Comparison of ENCODE assay signal across 15 cellular contexts in the genomic region with DNA sequence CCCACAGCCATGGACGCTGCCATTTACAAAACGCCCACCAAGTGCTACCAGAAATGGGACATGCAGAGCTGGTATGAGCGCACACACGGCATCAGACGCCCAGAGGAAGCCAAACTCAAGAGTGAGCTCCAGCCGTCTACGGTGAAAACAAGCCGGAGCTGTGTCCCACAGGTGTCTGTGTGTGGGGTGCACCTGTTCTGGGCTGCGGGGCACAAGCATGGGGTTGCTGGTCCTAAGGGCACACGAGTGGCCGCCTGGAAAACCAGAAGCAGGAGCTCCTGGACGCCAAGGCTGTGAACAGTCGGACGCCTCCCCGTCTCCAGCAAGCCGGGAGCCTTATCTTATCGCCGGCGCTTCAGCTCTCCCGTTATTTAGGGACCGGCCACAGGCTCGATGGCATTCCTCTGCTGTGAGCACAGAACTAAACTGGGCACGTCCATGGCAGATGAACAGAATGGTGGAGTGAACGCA. TPM values are rescaled to one million over a fixed set of nuclear protein-coding genes. Genes with fewer than 3 reads are reported as not detected.
DNase-seq lines count a peak whose midpoint lies in the region; ATAC-seq and TF ChIP-seq lines count a peak whose summit lies in the region.
"Had no signal": no experiment of that assay in that cellular context is flagged by ENCODE, and none has a peak within 500 bp of the region (broad histone marks: within the 10 kb centered on the region; RNA-seq: fewer than 3 reads in every experiment).

No MANE protein-coding gene starts in this region.

- H3K9me3 ChIP-seq in A673 (ENCODE audit: low read depth, low read length, poor library complexity, severe bottlenecking) = no peaks in the 10 kb centered on the region
- no peaks in the 10 kb centered on the region for H3K9me3 ChIP-seq in right cardiac atrium (ENCODE audit: control insufficient read depth, low read length)

- H3K4me1 ChIP-seq in A673 (ENCODE audit: insufficient read depth, low read length, poor library complexity, severe bottlenecking) (peaks cover 21% of the 10 kb centered on the region), right cardiac atrium (ENCODE audit: control insufficient read depth, insufficient read depth, low read length) (no peaks in the 10 kb centered on the region)

- no peak overlapping the region for H3K4me3 Mint-ChIP-seq in stimulated activated naive CD8-positive, alpha-beta T cell treated with anti-CD3 and anti-CD28 coated beads, Interleukin-15, amount 100 ng/mL, for 72 hours
- H3K4me3 Mint-ChIP-seq in activated CD4-positive, alpha-beta T cell treated with anti-CD3 and anti-CD28 coated beads, Interleukin-2, amount 10 ng/mL, durations not matched to agents 7 days and 5 days = no peak overlapping the region
- H3K4me3 Mint-ChIP-seq: IgD-negative memory B cell had no signal

- no peaks in the 10 kb centered on the region for H3K36me3 ChIP-seq in A673 (ENCODE audit: insufficient read depth, low read length, poor library complexity, severe bottlenecking)

- no peak for TF ChIP-seq CTCF in A673 (conservative IDR thresholded peaks at IDR 0.05; ENCODE audit: low read depth, low read length)

- WGBS in right cardiac atrium = 48% methylated on average over 24 of the region's 24 CpGs

- DNase-seq in A673 (ENCODE audit: low spot score) (no peak), Right ventricle myocardium inferior (ENCODE audit: missing footprints) (no peak), right cardiac atrium (peak; percentile 58 to 84 (median 81)), sciatic nerve (ENCODE audit: low spot score) (peak; percentile 43), Kasumi-1 (lab: John Stamatoyannopoulos, UW) (no peak)
- DNase-seq in stimulated activated naive CD8-positive, alpha-beta T cell treated with anti-CD3 and anti-CD28 coated beads, Interleukin-15, amount 100 ng/mL, for 72 hours = no peak
- no peak for DNase-seq in activated CD4-positive, alpha-beta T cell treated with anti-CD3 and anti-CD28 coated beads, Interleukin-2, amount 10 ng/mL, durations not matched to agents 7 days and 5 days
- DNase-seq: DMS153, EL, NCI-H1436, NCI-H2227 treated with DMSO at 0.1 percent for 48 hours had no signal

- H3K4me3 ChIP-seq in A673 (ENCODE audit: low read depth, low read length, poor library complexity, severe bottlenecking) (no peak overlapping the region), right cardiac atrium (ENCODE audit: low read length) (peak overlapping the region; percentile 41)

- H3K27ac ChIP-seq in A673 (ENCODE audit: low read depth, low read length, poor library complexity, severe bottlenecking) = peak overlapping the region; percentile 71
- H3K27ac ChIP-seq in right cardiac atrium (ENCODE audit: low read length) = peak overlapping the region; percentile 76
- H3K27ac ChIP-seq: 22Rv1, C4-2B had no signal

- no TSS peak for BruUV-seq in A673 (replicated peaks; lab: Mats Ljungman, UMichigan)

- no peaks in the 10 kb centered on the region for H3K27me3 Mint-ChIP-seq in stimulated activated naive CD8-positive, alpha-beta T cell treated with anti-CD3 and anti-CD28 coated beads, Interleukin-15, amount 100 ng/mL, for 72 hours
- no peaks in the 10 kb centered on the region for H3K27me3 Mint-ChIP-seq in activated CD4-positive, alpha-beta T cell treated with anti-CD3 and anti-CD28 coated beads, Interleukin-2, amount 10 ng/mL, durations not matched to agents 7 days and 5 days
- H3K27me3 Mint-ChIP-seq: IgD-negative memory B cell had no signal

- H3K27ac Mint-ChIP-seq in stimulated activated naive CD8-positive, alpha-beta T cell treated with anti-CD3 and anti-CD28 coated beads, Interleukin-15, amount 100 ng/mL, for 72 hours = no peak overlapping the region
- no peak overlapping the region for H3K27ac Mint-ChIP-seq in activated CD4-positive, alpha-beta T cell treated with anti-CD3 and anti-CD28 coated beads, Interleukin-2, amount 10 ng/mL, durations not matched to agents 7 days and 5 days
- H3K27ac Mint-ChIP-seq: IgD-negative memory B cell had no signal

- intact Hi-C loops in A673 (cut with micrococcal nuclease; ENCODE audit: unreplicated experiment) (no loop called here), Right ventricle myocardium inferior (cut with DNase I) (loop anchor here (5.0 kb wide), 2 partner anchors 35 to 40 kb away; no protein-coding TSS in a partner anchor), right cardiac atrium (cut with DNase I) (loop anchor here in 2 of 4 donors (5.0 to 10.0 kb wide), 2 partner anchors 50 to 113 kb away; no protein-coding TSS in a partner anchor), sciatic nerve (cut with DNase I) (no loop called here)

- POLR2A ChIA-PET in A673 (lab: Charles Lee; ENCODE audit: low non-redundant PET) = no interaction called here
- POLR2A ChIA-PET in activated CD4-positive, alpha-beta T cell treated with anti-CD3 and anti-CD28 coated beads, Interleukin-2, amount 10 ng/mL, durations not matched to agents 7 days and 5 days (lab: Charles Lee) = no interaction called here

- CTCF ChIA-PET in A673 (lab: Charles Lee) = interaction anchor here (0.6 kb wide), 1 partner anchor 87 kb away, joined by 3 read pairs; no protein-coding TSS in a partner anchor
- CTCF ChIA-PET in activated CD4-positive, alpha-beta T cell treated with anti-CD3 and anti-CD28 coated beads, Interleukin-2, amount 10 ng/mL, durations not matched to agents 7 days and 5 days (lab: Charles Lee) = no interaction called here

- no peaks in the 10 kb centered on the region for H3K9me3 Mint-ChIP-seq in stimulated activated naive CD8-positive, alpha-beta T cell treated with anti-CD3 and anti-CD28 coated beads, Interleukin-15, amount 100 ng/mL, for 72 hours
- H3K9me3 Mint-ChIP-seq in activated CD4-positive, alpha-beta T cell treated with anti-CD3 and anti-CD28 coated beads, Interleukin-2, amount 10 ng/mL, durations not matched to agents 7 days and 5 days = peaks cover 8% of the 10 kb centered on the region
- H3K9me3 Mint-ChIP-seq: IgD-negative memory B cell had no signal

- H3K27me3 ChIP-seq in A673 (replicated peaks; ENCODE audit: insufficient read depth, low read depth, low read length, poor library complexity) (no peaks in the 10 kb centered on the region), right cardiac atrium (ENCODE audit: control insufficient read depth, insufficient read depth) (no peaks in the 10 kb centered on the region)

- no peaks in the 10 kb centered on the region for H3K4me1 Mint-ChIP-seq in stimulated activated naive CD8-positive, alpha-beta T cell treated with anti-CD3 and anti-CD28 coated beads, Interleukin-15, amount 100 ng/mL, for 72 hours
- H3K4me1 Mint-ChIP-seq in activated CD4-positive, alpha-beta T cell treated with anti-CD3 and anti-CD28 coated beads, Interleukin-2, amount 10 ng/mL, durations not matched to agents 7 days and 5 days = no peaks in the 10 kb centered on the region

- H3K36me3 Mint-ChIP-seq in activated CD4-positive, alpha-beta T cell treated with anti-CD3 and anti-CD28 coated beads, Interleukin-2, amount 10 ng/mL, durations not matched to agents 7 days and 5 days (ENCODE audit: low read depth) = peaks cover 3% of the 10 kb centered on the region

- ATAC-seq in Right ventricle myocardium inferior (peak; percentile 71), right cardiac atrium (peak; percentile 71 to 75), sciatic nerve (no peak), GM18520 (IDR thresholded peaks at IDR 0.05; ENCODE audit: unreplicated experiment) (no peak)
- no peak for ATAC-seq in stimulated activated naive CD8-positive, alpha-beta T cell treated with anti-CD3 and anti-CD28 coated beads, Interleukin-15, amount 100 ng/mL, for 72 hours

RNA-seq across cellular contexts. Expression of gene ADPRHL1, which starts 1.3 kb away (rescaled TPM):
- total RNA-seq in A673 (2021) = 3.9 and 4.4 TPM in 2 replicates
- total RNA-seq in Right ventricle myocardium inferior = 468 TPM
- total RNA-seq in right cardiac atrium = 100 to 1,000 TPM; 320 to 446 (median 375) TPM
- 280 TPM for polyA plus RNA-seq in right cardiac atrium
- total RNA-seq in sciatic nerve = 14.5 TPM
- 1 to 10 TPM in 1 of 2 experiments, under 1 TPM in 1; 1.00 to 1.4 TPM for total RNA-seq in activated CD4-positive, alpha-beta T cell treated with anti-CD3 and anti-CD28 coated beads, Interleukin-2, amount 10 ng/mL, durations not matched to agents 7 days and 5 days

RNA-seq across cellular contexts. Expression of gene DCUN1D2, which starts 38.5 kb away (rescaled TPM):
- total RNA-seq in A673 (2021) (38.6 and 44.8 TPM in 2 replicates), Right ventricle myocardium inferior (194 TPM), right cardiac atrium (100 to 1,000 TPM; 124 to 160 (median 142) TPM), sciatic nerve (28.3 TPM)
- polyA plus RNA-seq in right cardiac atrium = 91.6 TPM
- total RNA-seq in activated CD4-positive, alpha-beta T cell treated with anti-CD3 and anti-CD28 coated beads, Interleukin-2, amount 10 ng/mL, durations not matched to agents 7 days and 5 days = 10 to 100 TPM; 13.9 to 20.3 TPM

Comparison
In these comparisons a context has a peak if more than half of its experiments do, and no peak if none do; other contexts are left out.
1. DNase-seq: peak in right cardiac atrium (3 of 3) and sciatic nerve (single experiment); none in A673 (single experiment), Right ventricle myocardium inferior (single experiment), stimulated activated naive CD8-positive, alpha-beta T cell treated with anti-CD3 and anti-CD28 coated beads, Interleukin-15, amount 100 ng/mL, for 72 hours (0 of 2), activated CD4-positive, alpha-beta T cell treated with anti-CD3 and anti-CD28 coated beads, Interleukin-2, amount 10 ng/mL, durations not matched to agents 7 days and 5 days (single experiment) and Kasumi-1 (0 of 2).
2. ATAC-seq: peak in Right ventricle myocardium inferior (single experiment) and right cardiac atrium (2 of 2); none in sciatic nerve (single experiment), stimulated activated naive CD8-positive, alpha-beta T cell treated with anti-CD3 and anti-CD28 coated beads, Interleukin-15, amount 100 ng/mL, for 72 hours (single experiment) and GM18520 (single experiment).
3. RNA of gene ADPRHL1, which starts 1.3 kb away (total RNA-seq): 468 TPM in Right ventricle myocardium inferior (single experiment) and 320 to 446 TPM in right cardiac atrium; 14.5 TPM in sciatic nerve (single experiment), 3.9 to 4.4 TPM in A673 and 1.00 to 1.4 TPM in activated CD4-positive, alpha-beta T cell treated with anti-CD3 and anti-CD28 coated beads, Interleukin-2, amount 10 ng/mL, durations not matched to agents 7 days and 5 days; every median in the first group is over 10 times any median in the second.